24 cellular contexts compared by ENCODE assay signal in the genomic region with DNA sequence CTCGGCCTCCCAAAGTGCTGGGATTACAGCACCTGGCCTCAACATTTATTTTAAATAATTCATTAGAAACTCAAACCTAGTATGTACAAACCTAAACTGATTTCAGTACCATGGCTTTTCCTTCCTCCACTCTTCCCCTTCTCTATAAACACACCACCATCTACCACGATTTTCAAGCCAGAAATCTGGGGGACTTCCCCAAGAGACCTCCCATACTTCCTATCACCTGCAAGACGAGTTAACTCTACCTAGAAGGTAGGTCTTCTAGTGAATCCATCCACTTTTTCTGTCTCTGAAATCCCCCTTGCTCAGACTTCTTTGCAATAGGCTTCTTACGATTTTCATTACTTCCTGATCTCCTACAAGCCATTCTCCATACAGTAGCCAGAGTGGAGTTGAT. TPM values are rescaled to one million over a fixed set of nuclear protein-coding genes. Genes with fewer than 3 reads are reported as not detected.
DNase-seq lines count a peak whose midpoint lies in the region; ATAC-seq, FAIRE-seq and TF ChIP-seq lines count a peak whose summit lies in the region.
"Had no signal": no experiment of that assay in that cellular context is flagged by ENCODE, and none has a peak within 500 bp of the region (broad histone marks: within the 10 kb centered on the region; RNA-seq: fewer than 3 reads in every experiment).

No MANE protein-coding gene starts in this region.

- H3K79me2 ChIP-seq in HepG2 (ENCODE audit: insufficient read depth, low read length) = no peaks in the 10 kb centered on the region
- no peaks in the 10 kb centered on the region for H3K79me2 ChIP-seq in OCI-LY3 (ENCODE audit: low read length)

- peaks cover 26% of the 10 kb centered on the region; the same call in 1 of the 2 replicates for H3K4me1 ChIP-seq in HepG2 (ENCODE audit: insufficient read depth, low read length)
- H3K4me1 ChIP-seq in right lobe of liver = no peaks in the 10 kb centered on the region
- H3K4me1 ChIP-seq in OCI-LY3 (ENCODE audit: low read length) = peaks cover 44% of the 10 kb centered on the region
- H3K4me1 ChIP-seq: BE2C had no signal

- H4K20me1 ChIP-seq in HepG2 (ENCODE audit: insufficient read depth, low read length) = no peaks in the 10 kb centered on the region
- no peaks in the 10 kb centered on the region for H4K20me1 ChIP-seq in OCI-LY3 (ENCODE audit: insufficient read depth, low read length)

- no TSS peak for BruUV-seq in HepG2 (replicated peaks; lab: Mats Ljungman, UMichigan)

- POLR2A ChIA-PET in HepG2 (lab: Yijun Ruan, JAX) = no interaction called here

- no peaks in the 10 kb centered on the region for H3K36me3 Mint-ChIP-seq in memory B cell
- H3K36me3 Mint-ChIP-seq in T-helper 17 cell (ENCODE audit: low read depth) = no peaks in the 10 kb centered on the region
- H3K36me3 Mint-ChIP-seq: CD4-positive, CD25-positive, alpha-beta regulatory T cell; CD8-positive, alpha-beta memory T cell had no signal

- H2AFZ ChIP-seq in HepG2 (ENCODE audit: low read length) (peak overlapping the region; percentile 93), OCI-LY3 (ENCODE audit: low read depth, low read length) (peak overlapping the region; percentile 62)
- H2AFZ ChIP-seq: GM23248 had no signal

- DNase-seq in HepG2 (ENCODE audit: low spot score) (no peak), right lobe of liver (no peak), memory B cell (ENCODE audit: low spot score in 2 of 2) (no peak), amniotic stem cell (lab: John Stamatoyannopoulos, UW) (no peak), T-helper 17 cell (no peak), NCI-H1048 (lab: John Stamatoyannopoulos, UW) (no peak)
- DNase-seq: BE2C; C1 segment of cervical spinal cord; CD4-positive, CD25-positive, alpha-beta regulatory T cell; CD8-positive, alpha-beta memory T cell; COR-L47; DMS 273 treated with DMSO at 0.1 percent for 48 hours; DMS53; GM23248; HCEC 1CT; IMR-90 had no signal

- TF ChIP-seq EP300 in HepG2 (IDR thresholded peaks at IDR 0.05; ENCODE audit: low read depth in 2 of 2, low read length in 2 of 2) (no peak), HepG2 (CRISPR knock-in tag; IDR thresholded peaks at IDR 0.05; ENCODE audit: borderline replicate concordance) (no peak)

- TF ChIP-seq CTCF in HepG2 (CRISPR knock-in tag; IDR thresholded peaks at IDR 0.05) (no peak), right lobe of liver (IDR thresholded peaks at IDR 0.05) (no peak), OCI-LY3 (IDR thresholded peaks at IDR 0.05; ENCODE audit: low read depth, low read length) (no peak)

- H3K9me3 ChIP-seq in HepG2 (ENCODE audit: low read length) (no peaks in the 10 kb centered on the region), right lobe of liver (no peaks in the 10 kb centered on the region), OCI-LY3 (ENCODE audit: insufficient read depth, low read length) (no peaks in the 10 kb centered on the region), T-helper 17 cell (ENCODE audit: control insufficient read depth, low read length, poor library complexity, severe bottlenecking) (no peaks in the 10 kb centered on the region)
- H3K9me3 ChIP-seq: BE2C had no signal

- H3K27ac ChIP-seq in HepG2 (ENCODE audit: extremely low read length, insufficient read depth, low read length) (no peak overlapping the region), right lobe of liver (no peak overlapping the region), OCI-LY3 (ENCODE audit: low read length) (peak overlapping the region; percentile 28)
- H3K27ac ChIP-seq: GM23248, HL-60 had no signal

- H3K27me3 Mint-ChIP-seq in memory B cell (no peaks in the 10 kb centered on the region), T-helper 17 cell (no peaks in the 10 kb centered on the region)
- H3K27me3 Mint-ChIP-seq: CD8-positive, alpha-beta memory T cell had no signal

- H3K27me3 ChIP-seq in HepG2 (ENCODE audit: control insufficient read depth in 1 of 2, insufficient read depth in 2 of 2, low read length in 2 of 2) (no peaks in the 10 kb centered on the region), right lobe of liver (no peaks in the 10 kb centered on the region), OCI-LY3 (ENCODE audit: low read depth, low read length) (no peaks in the 10 kb centered on the region)
- H3K27me3 ChIP-seq: BE2C had no signal

- WGBS in HepG2 (ENCODE audit: low lambda C conversion rate) = 16% methylated on average over 4 of the region's 4 CpGs
- 60% methylated on average over 4 of the region's 4 CpGs for WGBS in right lobe of liver (ENCODE audit: insufficient coverage, low coverage, low lambda C conversion rate, missing lambda C conversion rate)

- peak; percentile 29 for ATAC-seq in HepG2
- ATAC-seq in right lobe of liver = no peak
- peak; percentile 71 for ATAC-seq in memory B cell (ENCODE audit: low read depth)
- ATAC-seq in T-helper 17 cell = no peak
- no peak for ATAC-seq in HG02970 (IDR thresholded peaks at IDR 0.05; ENCODE audit: low FRiP score, unreplicated experiment)
- ATAC-seq: K562 had no signal

- no peak for TF ChIP-seq POLR2A in HepG2 (IDR thresholded peaks at IDR 0.05; ENCODE audit: insufficient read depth in 1 of 2, low read depth in 2 of 2, low read length in 2 of 2)
- TF ChIP-seq POLR2A in right lobe of liver (IDR thresholded peaks at IDR 0.05) = no peak

- H3K4me3 ChIP-seq in HepG2 (replicated peaks in 1 of 3; ENCODE audit: insufficient read depth in 1 of 3, low read depth in 2 of 3, low read length in 3 of 3) (no peak overlapping the region), right lobe of liver (no peak overlapping the region), OCI-LY3 (ENCODE audit: low read length) (peak overlapping the region; percentile 0; the same call in 1 of the 2 replicates)
- H3K4me3 ChIP-seq: GM23248, K562 had no signal

- no peak for FAIRE-seq in HepG2 (lab: Jason Lieb, UNC)
- FAIRE-seq: G401.6, GM12892, GM18507, H54, K562 had no signal

- no peak overlapping the region for H3K4me3 Mint-ChIP-seq in memory B cell
- no peak overlapping the region for H3K4me3 Mint-ChIP-seq in T-helper 17 cell
- H3K4me3 Mint-ChIP-seq: CD4-positive, CD25-positive, alpha-beta regulatory T cell; CD8-positive, alpha-beta memory T cell had no signal

- H3K9me3 Mint-ChIP-seq in memory B cell = no peaks in the 10 kb centered on the region
- H3K9me3 Mint-ChIP-seq: CD4-positive, CD25-positive, alpha-beta regulatory T cell; CD8-positive, alpha-beta memory T cell had no signal

- H3K36me3 ChIP-seq in HepG2 (replicated peaks in 1 of 2; ENCODE audit: control insufficient read depth in 1 of 2, insufficient read depth in 2 of 2, low read length in 2 of 2) = no peaks in the 10 kb centered on the region
- no peaks in the 10 kb centered on the region for H3K36me3 ChIP-seq in right lobe of liver
- no peaks in the 10 kb centered on the region for H3K36me3 ChIP-seq in OCI-LY3 (replicated peaks; ENCODE audit: low read depth, low read length)
- H3K36me3 ChIP-seq: BE2C had no signal

- in situ Hi-C loops in HepG2 (cut with HindIII; ENCODE audit: extremely low pct_ligation_motif_present, low pct_unique_long_range_greater_than_20kb) = no loop called here

- TF ChIP-seq RAD21 in HepG2 (CRISPR knock-in tag; IDR thresholded peaks at IDR 0.05) = no peak

- no peaks in the 10 kb centered on the region for H3K4me1 Mint-ChIP-seq in memory B cell
- no peaks in the 10 kb centered on the region for H3K4me1 Mint-ChIP-seq in T-helper 17 cell
- H3K4me1 Mint-ChIP-seq: CD8-positive, alpha-beta memory T cell had no signal

- H3K4me2 ChIP-seq in HepG2 (ENCODE audit: low read depth, low read length) (peak overlapping the region; percentile 37), OCI-LY3 (ENCODE audit: low read length) (peak overlapping the region; percentile 32)

- CTCF ChIA-PET in HepG2 (lab: Yijun Ruan, JAX; ENCODE audit: low intra/inter-chr PET ratio, low total read pairs) = no interaction called here

- H3K27ac Mint-ChIP-seq in memory B cell (no peak overlapping the region), T-helper 17 cell (no peak overlapping the region)
- H3K27ac Mint-ChIP-seq: CD4-positive, CD25-positive, alpha-beta regulatory T cell; CD8-positive, alpha-beta memory T cell had no signal

- intact Hi-C loops in HepG2 (cut with micrococcal nuclease; ENCODE audit: unreplicated experiment) (no loop called here), right lobe of liver (cut with DNase I) (no loop called here)

- H3K9ac ChIP-seq in HepG2 (ENCODE audit: insufficient read depth, low read depth, low read length) (0 out of 2 replicates have a peak overlapping the region, but pooled peaks have one; percentile 20), OCI-LY3 (ENCODE audit: low read length) (peak overlapping the region; percentile 31; the same call in 1 of the 2 replicates)
- H3K9ac ChIP-seq: GM23248 had no signal

RNA-seq across cellular contexts. Expression of a gene that starts 7.7 kb away (rescaled TPM):
- 11.0 and 16.6 TPM in 2 replicates for total RNA-seq in HepG2 (2016; rRNA removed; fragmentation: Illumina TruSeq; extraction: Trizol)
- 1.6 and 2.4 TPM in 2 replicates for total RNA-seq in HepG2 (2016; cell fraction: cytosol; rRNA removed; fragmentation: Illumina TruSeq; extraction: Trizol; ENCODE audit: low read depth)
- 10.2 and 16.4 TPM in 2 replicates for total RNA-seq in HepG2 (2016; cell fraction: insoluble cytoplasmic fraction; rRNA removed; fragmentation: Illumina TruSeq; extraction: Trizol)
- total RNA-seq in HepG2 (2016; cell fraction: membrane; rRNA removed; fragmentation: Illumina TruSeq; extraction: Trizol) = 6.3 and 7.3 TPM in 2 replicates
- total RNA-seq in HepG2 (2016; cell fraction: nucleus; rRNA removed; fragmentation: Illumina TruSeq; extraction: Trizol) = 11.0 and 12.8 TPM in 2 replicates
- polyA plus RNA-seq in HepG2 (2011; rRNA removed) = 5.4 and 5.8 TPM in 2 replicates
- polyA plus RNA-seq in HepG2 (2011; cell fraction: cytosol; rRNA removed) = 2.6 and 3.3 TPM in 2 replicates
- 4.4 and 5.0 TPM in 2 replicates for polyA plus RNA-seq in HepG2 (2011; cell fraction: nucleus; rRNA removed)
- polyA plus RNA-seq in HepG2 (2012) = 8.6 and 14.4 TPM in 2 replicates
- 0.62 and 0.73 TPM in 2 replicates for polyA plus RNA-seq in HepG2 (2016; cell fraction: cytosol; fragmentation: Illumina TruSeq; extraction: Trizol; ENCODE audit: low read depth)
- 15.0 and 16.0 TPM in 2 replicates for polyA plus RNA-seq in HepG2 (2016; cell fraction: insoluble cytoplasmic fraction; fragmentation: Illumina TruSeq; extraction: Trizol; ENCODE audit: low read depth)
- 2.6 and 2.9 TPM in 2 replicates for polyA plus RNA-seq in HepG2 (2016; cell fraction: membrane; fragmentation: Illumina TruSeq; extraction: Trizol; ENCODE audit: low read depth)
- 8.1 and 8.7 TPM in 2 replicates for polyA plus RNA-seq in HepG2 (2016; cell fraction: nucleus; fragmentation: Illumina TruSeq; extraction: Trizol; ENCODE audit: insufficient read depth, low read depth)
- 3.3 and 12.1 TPM in 2 replicates for polyA minus RNA-seq in HepG2 (2011; rRNA and poly(A)+ RNA removed; ENCODE audit: low replicate concordance)
- 11.2 and 13.2 TPM in 2 replicates for polyA minus RNA-seq in HepG2 (2011; cell fraction: cytosol; rRNA and poly(A)+ RNA removed)
- polyA minus RNA-seq in HepG2 (2011; cell fraction: nucleus; rRNA and poly(A)+ RNA removed) = 19.1 and 19.7 TPM in 2 replicates
- 1 to 10 TPM; 1.8 to 2.8 (median 2.3) TPM for total RNA-seq in right lobe of liver
- 10 to 100 TPM; 20.1 to 22.8 TPM for total RNA-seq in T-helper 17 cell

Comparison
In these comparisons a context has a peak if more than half of its experiments do, and no peak if none do; other contexts are left out.
1. ATAC-seq: peak in HepG2 (single experiment) and memory B cell (single experiment); none in right lobe of liver (0 of 4), T-helper 17 cell (single experiment) and HG02970 (single experiment).